8 cellular contexts compared by ENCODE assay signal in the genomic region with DNA sequence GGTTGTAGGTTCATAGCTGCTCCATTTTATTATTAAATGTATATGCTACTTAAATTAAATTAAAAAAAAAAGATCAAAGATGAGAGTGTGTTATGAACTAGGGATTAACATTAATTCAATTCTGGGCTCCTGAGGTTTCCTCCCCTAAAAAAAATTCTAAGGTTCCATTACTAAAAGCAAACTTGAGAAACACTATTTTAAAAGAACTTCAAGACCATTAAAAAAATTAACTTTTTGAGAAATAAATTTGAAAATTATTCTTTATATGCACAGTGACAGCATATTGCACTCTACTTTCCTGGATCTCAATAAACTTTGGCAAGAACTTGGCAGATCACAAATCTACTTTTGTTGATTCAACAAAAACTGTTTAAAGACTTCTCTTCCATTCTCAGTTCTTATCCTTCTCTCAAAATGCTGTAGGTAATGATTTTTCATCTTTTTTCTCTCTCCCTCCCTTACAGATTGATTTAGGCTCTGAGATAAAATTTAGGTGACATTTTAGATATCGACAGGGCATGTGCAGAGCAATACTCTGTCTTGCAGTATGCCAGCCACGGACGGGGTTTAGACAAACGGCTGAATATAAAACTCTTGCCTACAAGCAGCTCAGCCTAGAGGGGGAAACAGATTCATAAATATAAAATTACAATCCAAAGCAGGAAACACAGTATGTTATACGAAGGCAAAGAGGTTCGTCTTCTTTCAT. TPM values are rescaled to one million over a fixed set of nuclear protein-coding genes. Genes with fewer than 3 reads are reported as not detected.
DNase-seq lines count a peak whose midpoint lies in the region; ATAC-seq and TF ChIP-seq lines count a peak whose summit lies in the region.

No MANE protein-coding gene starts in this region.

- no peak for TF ChIP-seq CTCF in astrocyte of the cerebellum (IDR thresholded peaks at IDR 0.05; ENCODE audit: low read depth, low read length, missing control alignments)
- TF ChIP-seq CTCF in kidney epithelial cell (IDR thresholded peaks at IDR 0.05; ENCODE audit: insufficient read depth, low read length, poor library complexity, severe bottlenecking), result no peak

- H3K4me3 ChIP-seq in BLaER1 (peak overlapping the region; percentile 86), astrocyte of the cerebellum (ENCODE audit: low read depth, low read length) (peak overlapping the region; percentile 65), kidney epithelial cell (ENCODE audit: low read depth, low read length) (peak overlapping the region; percentile 57)

- peak overlapping the region; percentile 78 for H3K4me2 ChIP-seq in BLaER1

- in situ Hi-C loops in astrocyte of the cerebellum (cut with HindIII; ENCODE audit: low sequenced_read_pairs), result no loop called here

- H3K9ac ChIP-seq in BLaER1, result peak overlapping the region; percentile 79

- H3K27ac ChIP-seq in BLaER1 (peak overlapping the region; percentile 74), temporal lobe (ENCODE audit: low read depth, low read length) (peak overlapping the region; percentile 92)

- peaks cover 33% of the 10 kb centered on the region for H3K4me1 ChIP-seq in BLaER1

- H3K27me3 ChIP-seq in BLaER1 (no peaks in the 10 kb centered on the region), kidney epithelial cell (ENCODE audit: control insufficient read depth, insufficient read depth, low read length) (no peaks in the 10 kb centered on the region)

- H3K9me3 ChIP-seq in BLaER1, result no peaks in the 10 kb centered on the region

- ATAC-seq in GM19463 (IDR thresholded peaks at IDR 0.05; ENCODE audit: unreplicated experiment) (peak; percentile 28), HG03469 (IDR thresholded peaks at IDR 0.05; ENCODE audit: unreplicated experiment) (peak; percentile 25)

- no peak for DNase-seq in astrocyte of the cerebellum (ENCODE audit: low read depth)
- DNase-seq in kidney epithelial cell (ENCODE audit: low read depth), result no peak
- DNase-seq in NCI-H1092 treated with DMSO at 0.1 percent for 48 hours (lab: John Stamatoyannopoulos, UW), result no peak
- DNase-seq in NCI-H2196 treated with DMSO at 0.1 percent for 48 hours (lab: John Stamatoyannopoulos, UW; ENCODE audit: unreplicated experiment), result no peak

- H4K20me1 ChIP-seq in BLaER1, result peaks cover 42% of the 10 kb centered on the region

- H3K36me3 ChIP-seq in BLaER1 (peaks cover 3% of the 10 kb centered on the region; the same call in 1 of the 2 replicates), kidney epithelial cell (ENCODE audit: control insufficient read depth, insufficient read depth, low read length) (peaks cover 1% of the 10 kb centered on the region)

RNA-seq across cellular contexts. Expression of gene MARS2, which starts 0.6 kb away (rescaled TPM):
- 11.9 and 14.0 TPM in 2 replicates for total RNA-seq in kidney epithelial cell
- 7.4 TPM for total RNA-seq in temporal lobe

RNA-seq across cellular contexts. Expression of gene RFTN2, which starts 29.2 kb away (rescaled TPM):
- total RNA-seq in kidney epithelial cell (under 0.01 and 0.07 TPM in 2 replicates), temporal lobe (18.7 TPM)

Comparison
In these comparisons a context has a peak if more than half of its experiments do, and no peak if none do; other contexts are left out.
1. RNA of gene RFTN2, which starts 29.2 kb away (total RNA-seq): 18.7 TPM in temporal lobe (single experiment); under 0.01 to 0.07 TPM in kidney epithelial cell; every median in the first group is over 10 times any median in the second.
2. Peak in every context shown above with its lines, with median percentiles within 50 percentile points of each other: H3K4me3 ChIP-seq.